In the genomic region with DNA sequence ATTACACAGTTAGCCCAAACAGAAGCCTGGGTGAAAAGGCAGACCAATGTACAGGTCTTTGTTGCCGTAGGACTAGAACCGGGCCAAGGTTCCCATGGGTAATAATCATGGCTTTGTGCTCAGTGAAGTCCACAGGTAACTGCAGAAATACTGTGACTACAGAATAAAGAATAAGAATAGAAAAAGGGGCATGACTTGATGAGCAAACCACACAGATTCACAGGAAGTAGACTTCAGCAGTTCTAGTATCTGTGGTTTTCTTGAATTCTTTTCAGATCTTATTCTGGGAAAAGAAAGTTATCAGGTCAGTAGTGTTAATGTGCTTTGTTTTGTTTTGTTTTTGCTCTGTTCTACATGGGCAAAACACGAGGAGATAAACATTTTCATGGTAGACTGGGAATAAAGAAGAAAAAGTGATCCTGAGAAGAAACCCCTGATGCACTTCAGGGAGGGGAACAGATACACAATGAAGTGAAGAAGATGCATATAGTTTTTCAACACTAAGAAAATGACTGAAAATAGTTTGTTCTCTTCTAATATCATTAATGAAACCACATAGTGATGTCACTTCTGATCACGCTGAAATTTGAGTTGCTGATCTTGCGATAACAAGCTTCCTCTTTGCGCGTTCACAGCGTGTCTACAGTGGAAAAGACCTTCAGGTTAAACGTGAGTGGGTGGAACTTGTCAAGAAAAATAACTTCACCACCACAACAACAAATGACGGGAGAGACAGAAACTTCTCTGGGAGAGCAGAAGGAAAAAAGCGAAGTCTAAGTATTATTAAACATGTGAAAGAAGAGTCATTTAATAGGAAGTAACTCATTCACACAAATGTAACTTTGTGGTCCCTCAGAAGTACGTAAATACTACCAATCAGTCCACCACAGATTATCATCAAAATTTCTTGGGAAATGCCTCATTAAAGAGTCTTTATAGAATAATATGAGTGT, we compare ENCODE assay signal across 8 cellular contexts.
DNase-seq lines count a peak whose midpoint lies in the region; ATAC-seq and TF ChIP-seq lines count a peak whose summit lies in the region.

No MANE protein-coding gene starts in this region.

- H3K27ac Mint-ChIP-seq in effector memory CD8-positive, alpha-beta T cell: peak overlapping the region; percentile 94 to 97

- H3K27me3 Mint-ChIP-seq in effector memory CD8-positive, alpha-beta T cell: no peaks in the 10 kb centered on the region

- H3K4me3 ChIP-seq in transverse colon: no peak overlapping the region

- TF ChIP-seq POLR2A in transverse colon (IDR thresholded peaks at IDR 0.05): no peak

- no peaks in the 10 kb centered on the region for H3K9me3 ChIP-seq in transverse colon

- WGBS in transverse colon (ENCODE audit: low coverage in 1 of 2), 2 donors: 65% methylated on average over 6 to 12 of the region's 12 CpGs

- DNase-seq in T-helper 9 cell (peak; percentile 21), transverse colon (peak; percentile 16), NCI-H1436 (lab: John Stamatoyannopoulos, UW) (no peak), G401 (ENCODE audit: low spot score) (no peak), A172 (ENCODE audit: low spot score) (no peak)
- peak; percentile 43 to 56 (median 51) for DNase-seq in effector memory CD8-positive, alpha-beta T cell

- no peaks in the 10 kb centered on the region for H3K9me3 Mint-ChIP-seq in effector memory CD8-positive, alpha-beta T cell

- in situ Hi-C loops in transverse colon (cut with MboI; ENCODE audit: low pct_ligation_motif_present in 1 of 4, low pct_unique_long_range_greater_than_20kb in 1 of 4, low sequenced_read_pairs in 3 of 4) (no loop called here), G401 (cut with HindIII; ENCODE audit: low sequenced_read_pairs) (no loop called here)

- H3K4me1 ChIP-seq in transverse colon: no peaks in the 10 kb centered on the region

- intact Hi-C loops in transverse colon (cut with DNase I; ENCODE audit: low total_unique reads): no loop called here

- peaks cover 14% of the 10 kb centered on the region for H3K36me3 Mint-ChIP-seq in effector memory CD8-positive, alpha-beta T cell (ENCODE audit: insufficient read depth)

- no peak for TF ChIP-seq CTCF in transverse colon (IDR thresholded peaks at IDR 0.05)

- peak overlapping the region; percentile 69 to 71 for H3K4me3 Mint-ChIP-seq in effector memory CD8-positive, alpha-beta T cell

- no peaks in the 10 kb centered on the region for H3K27me3 ChIP-seq in transverse colon

- peak; percentile 94 for ATAC-seq in GM18870 (IDR thresholded peaks at IDR 0.05; ENCODE audit: unreplicated experiment)
- ATAC-seq in HG02970 (IDR thresholded peaks at IDR 0.05; ENCODE audit: low FRiP score, unreplicated experiment): peak; percentile 90
- ATAC-seq in effector memory CD8-positive, alpha-beta T cell (replicated peaks): peak; percentile 74

- peak overlapping the region in 3 of 4 donors; percentile 10 to 46 (median 31) for H3K27ac ChIP-seq in transverse colon

- H3K36me3 ChIP-seq in transverse colon: no peaks in the 10 kb centered on the region

- TF ChIP-seq EP300 in transverse colon (IDR thresholded peaks at IDR 0.05; ENCODE audit: low read depth): no peak

- H3K4me1 Mint-ChIP-seq in effector memory CD8-positive, alpha-beta T cell (ENCODE audit: low read depth in 2 of 2): peaks cover 66 to 68% of the 10 kb centered on the region in 2 donors

Comparison
In these comparisons a context has a peak if more than half of its experiments do, and no peak if none do; other contexts are left out.
1. DNase-seq: peak in T-helper 9 cell (single experiment), effector memory CD8-positive, alpha-beta T cell (3 of 3) and transverse colon (single experiment); none in NCI-H1436 (single experiment), G401 (single experiment) and A172 (single experiment).
2. Peak in every context shown above with its lines, with median percentiles within 50 percentile points of each other: ATAC-seq.